In genomic region chr2:34447097-34447496, GRCh38 we compare ENCODE assay signal across 1 cellular context.
TF ChIP-seq lines count a peak whose summit lies in the region.

No MANE protein-coding gene starts in this region.

TF ChIP-seq in H1, 55 proteins besides CTCF, POLR2A, EP300 and RAD21 (continued from another document):
- peak; percentile 77 for TF ChIP-seq CHD7 (IDR thresholded peaks at IDR 0.05; ENCODE audit: insufficient replicate concordance, low read length)
- TF ChIP-seq ATF3 (IDR thresholded peaks at IDR 0.05; ENCODE audit: insufficient read depth, low read depth, low read length): no peak
- TF ChIP-seq SIRT6 (IDR thresholded peaks at IDR 0.05; ENCODE audit: low read length): no peak
- no peak for TF ChIP-seq CHD1 (IDR thresholded peaks at IDR 0.05; ENCODE audit: low read depth, low read length)
- TF ChIP-seq CEBPB (IDR thresholded peaks at IDR 0.05; ENCODE audit: low read depth, low read length): no peak
- TF ChIP-seq CHD2 (IDR thresholded peaks at IDR 0.05; ENCODE audit: low read length): no peak
- no peak for TF ChIP-seq CBX5 (IDR thresholded peaks at IDR 0.05; ENCODE audit: low read depth, low read length)
- no peak for TF ChIP-seq NRF1 (IDR thresholded peaks at IDR 0.05; ENCODE audit: low read depth, low read length)
- TF ChIP-seq MAFK (IDR thresholded peaks at IDR 0.05; ENCODE audit: low read depth, low read length): no peak
- no peak for TF ChIP-seq E2F6 (IDR thresholded peaks at IDR 0.05)
- TF ChIP-seq SP1 (IDR thresholded peaks at IDR 0.05; ENCODE audit: low read depth, low read length): peak; percentile 39; the same call in 1 of the 2 replicates
- TF ChIP-seq SP4 (IDR thresholded peaks at IDR 0.05; ENCODE audit: low read length): no peak
- TF ChIP-seq POLR2AphosphoS5 (IDR thresholded peaks at IDR 0.05; ENCODE audit: low read depth, low read length): no peak
- peak; percentile 31 for TF ChIP-seq ASH2L (IDR thresholded peaks at IDR 0.05; ENCODE audit: low read length)
- no peak for TF ChIP-seq MAX (IDR thresholded peaks at IDR 0.05)
- TF ChIP-seq TEAD4 (IDR thresholded peaks at IDR 0.05; ENCODE audit: low read depth, low read length): peak; percentile 82
- no peak for TF ChIP-seq RFX5 (IDR thresholded peaks at IDR 0.05; ENCODE audit: borderline replicate concordance, low read depth, low read length)
- TF ChIP-seq POU5F1 (IDR thresholded peaks at IDR 0.05; ENCODE audit: low read depth, low read length): peak; percentile 61; the same call in 1 of the 2 replicates
- TF ChIP-seq GABPA (IDR thresholded peaks at IDR 0.05; ENCODE audit: borderline replicate concordance, insufficient read depth, low read length): no peak
- TF ChIP-seq RNF2 (IDR thresholded peaks at IDR 0.05; ENCODE audit: borderline replicate concordance, low read depth, low read length, missing control alignments, poor library complexity, severe bottlenecking): no peak
- TF ChIP-seq SRF (IDR thresholded peaks at IDR 0.05; ENCODE audit: low read depth, low read length): no peak
- no peak for TF ChIP-seq RXRA (IDR thresholded peaks at IDR 0.05; ENCODE audit: insufficient read depth, low read depth, low read length)
- no peak for TF ChIP-seq JUN (IDR thresholded peaks at IDR 0.05; ENCODE audit: low read depth, low read length)
- no peak for TF ChIP-seq FOSL1 (IDR thresholded peaks at IDR 0.05; ENCODE audit: insufficient read depth, low read depth, low read length)
- TF ChIP-seq GTF2F1 (IDR thresholded peaks at IDR 0.05; ENCODE audit: borderline replicate concordance, low read depth, low read length): no peak
- no peak for TF ChIP-seq TAF1 (IDR thresholded peaks at IDR 0.05; ENCODE audit: low read depth, low read length)
- no peak for TF ChIP-seq HDAC6 (IDR thresholded peaks at IDR 0.05; ENCODE audit: low read depth, low read length)
- TF ChIP-seq BCL11A (IDR thresholded peaks at IDR 0.05; ENCODE audit: low read depth in 2 of 2, low read length in 2 of 2): no peak
- TF ChIP-seq EZH2 (IDR thresholded peaks at IDR 0.05; ENCODE audit: low read depth, low read length, severe bottlenecking): no peak
- no peak for TF ChIP-seq SIX5 (IDR thresholded peaks at IDR 0.05; ENCODE audit: low read depth, low read length)
- 0 out of 2 replicates have a peak, but pooled peaks have one; percentile 19 for TF ChIP-seq TCF12 (IDR thresholded peaks at IDR 0.05; ENCODE audit: low read depth, low read length)
- no peak for TF ChIP-seq YY1 (IDR thresholded peaks at IDR 0.05; ENCODE audit: low read depth, low read length)
- TF ChIP-seq BRCA1 (IDR thresholded peaks at IDR 0.05; ENCODE audit: low read depth, low read length): no peak
- no peak for TF ChIP-seq TAF7 (optimal IDR thresholded peaks at IDR 0.05; ENCODE audit: borderline replicate concordance, low read depth, low read length)
- no peak for TF ChIP-seq PHF8 (conservative IDR thresholded peaks at IDR 0.05; ENCODE audit: low read depth, low read length)
TF ChIP-seq in H1: peak in this region for 7.
